ENCODE assay signal across 11 cellular contexts in the genomic region with DNA sequence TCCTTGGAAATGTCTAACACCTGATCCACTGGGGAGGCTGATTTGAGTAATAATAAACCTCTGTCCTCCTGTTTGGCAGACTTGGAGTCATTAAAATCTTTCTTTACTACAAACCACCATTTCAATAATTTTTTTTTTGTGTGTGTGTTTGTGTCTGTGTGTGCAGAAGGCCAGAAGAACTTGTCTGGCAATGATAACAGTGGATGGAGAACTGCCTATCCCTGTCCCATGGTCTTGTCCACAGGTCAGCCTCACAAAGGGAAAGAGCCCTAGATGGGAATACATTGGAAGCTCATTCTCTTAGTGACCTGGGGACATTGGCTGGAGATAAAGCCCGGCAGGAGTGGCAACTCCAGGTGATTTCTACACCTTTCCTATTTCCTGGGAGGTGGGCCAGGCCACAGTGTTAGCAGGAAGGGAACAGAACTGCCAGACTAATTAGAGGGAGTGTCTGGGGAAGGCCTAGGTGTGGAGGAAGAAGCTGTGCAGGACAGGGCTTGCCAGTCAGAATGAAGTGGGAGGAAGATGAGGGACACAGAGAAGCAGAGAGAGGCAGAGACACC. TPM values are rescaled to one million over a fixed set of nuclear protein-coding genes. Genes with fewer than 3 reads are reported as not detected.
DNase-seq lines count a peak whose midpoint lies in the region; ATAC-seq, FAIRE-seq and TF ChIP-seq lines count a peak whose summit lies in the region.
"Not testable (repeated sequence)": the region's sequence is repeated elsewhere in the genome, so short reads cannot be mapped to it uniquely, and the experiment has no call there.
"Had no signal": no experiment of that assay in that cellular context is flagged by ENCODE, and none has a peak within 500 bp of the region (broad histone marks: within the 10 kb centered on the region; RNA-seq: fewer than 3 reads in every experiment).

No MANE protein-coding gene starts in this region.

- not testable (repeated sequence) for TF ChIP-seq CTCF in Caco-2 (IDR thresholded peaks at IDR 0.05; ENCODE audit: insufficient read depth in 1 of 2, low read depth in 1 of 2, low read length in 1 of 2, severe bottlenecking in 1 of 2, unreplicated experiment in 1 of 2); PC-9 (conservative IDR thresholded peaks at IDR 0.05); bronchial epithelial cell (IDR thresholded peaks at IDR 0.05; ENCODE audit: insufficient read depth, low read length, severe bottlenecking); right atrium auricular region (IDR thresholded peaks at IDR 0.05); sigmoid colon (IDR thresholded peaks at IDR 0.05); thoracic aorta (IDR thresholded peaks at IDR 0.05)

- not testable (repeated sequence) for ATAC-seq in thoracic aorta (ENCODE audit: insufficient number of reproducible peaks, low FRiP score, low read depth)

- not testable (repeated sequence) for H3K36me3 Mint-ChIP-seq in Caco-2 (ENCODE audit: insufficient read depth, unreplicated experiment)

- CTCF ChIA-PET in Caco-2 (lab: Charles Lee); PC-9 (lab: Charles Lee): not testable (repeated sequence)

- POLR2A ChIA-PET in Caco-2 (lab: Charles Lee) = not testable (repeated sequence)
- POLR2A ChIA-PET in PC-9 (lab: Charles Lee; ENCODE audit: unreplicated experiment) = interaction anchor here (0.8 kb wide), 1 partner anchor 23 kb away, joined by 3 read pairs; no protein-coding TSS in a partner anchor

- FAIRE-seq in bronchial epithelial cell (lab: Jason Lieb, UNC) = not testable (repeated sequence)

- H4K20me1 ChIP-seq in PC-9 (ENCODE audit: insufficient read depth) = not testable (repeated sequence)

- not testable (repeated sequence) for H3K9me3 ChIP-seq in Caco-2; PC-9 (ENCODE audit: insufficient read depth, low read depth); adipocyte (ENCODE audit: control insufficient read depth, low read length); esophagus (ENCODE audit: control insufficient read depth in 2 of 2, insufficient read depth in 1 of 2, low read depth in 1 of 2, low read length in 1 of 2); right atrium auricular region; sigmoid colon; thoracic aorta

- WGBS in esophagus, 2 donors = 35 to 44% methylated on average over 1 of the region's 1 CpG
- WGBS in sigmoid colon, 2 donors = 20 to 62% methylated on average over 1 of the region's 1 CpG

- H3F3A ChIP-seq in PC-9 (ENCODE audit: insufficient read depth, low read depth) = peaks cover 29% of the 10 kb centered on the region

- not testable (repeated sequence) for BruUV-seq in Caco-2 (replicated peaks; lab: Mats Ljungman, UMichigan); PC-9 (replicated peaks; lab: Mats Ljungman, UMichigan)

- not testable (repeated sequence) for H3K27me3 ChIP-seq in Caco-2 (replicated peaks; ENCODE audit: control insufficient read depth, insufficient read depth, low read length); PC-9 (ENCODE audit: insufficient read depth, low read depth); adipocyte (replicated peaks; ENCODE audit: control insufficient read depth, insufficient read depth, low read length); bronchial epithelial cell (ENCODE audit: control insufficient read depth, insufficient read depth, low read length); esophagus (ENCODE audit: control insufficient read depth in 1 of 2, insufficient read depth in 2 of 2, low read length in 2 of 2); right atrium auricular region; sigmoid colon; thoracic aorta (replicated peaks; ENCODE audit: insufficient read depth)

- TF ChIP-seq POLR2A in sigmoid colon (IDR thresholded peaks at IDR 0.05) = not testable (repeated sequence)

- not testable (repeated sequence) for H3K36me3 ChIP-seq in Caco-2 (ENCODE audit: control insufficient read depth, insufficient read depth, low read length); PC-9 (ENCODE audit: low read depth); adipocyte (ENCODE audit: control insufficient read depth, insufficient read depth, low read length, severe bottlenecking); bronchial epithelial cell (ENCODE audit: control insufficient read depth, insufficient read depth, low read length); esophagus (ENCODE audit: control insufficient read depth in 2 of 2, insufficient read depth in 2 of 2, low read length in 1 of 2); right atrium auricular region; sigmoid colon; thoracic aorta

- TF ChIP-seq EP300 in sigmoid colon (IDR thresholded peaks at IDR 0.05) = not testable (repeated sequence)

- peaks cover 19% of the 10 kb centered on the region for H3K9me3 Mint-ChIP-seq in Caco-2 (ENCODE audit: unreplicated experiment)

- peak overlapping the region; percentile 73 for H3K9ac ChIP-seq in adipocyte (ENCODE audit: low read length)

- intact Hi-C loops in Caco-2 (cut with micrococcal nuclease; ENCODE audit: unreplicated experiment) (loop anchor here (1.0 kb wide), 1 partner anchor 20 kb away; no protein-coding TSS in a partner anchor), PC-9 (cut with micrococcal nuclease; ENCODE audit: unreplicated experiment) (loop anchor here (1.0 to 2.0 kb wide), 2 partner anchors 20 to 23 kb away; no protein-coding TSS in a partner anchor)
- intact Hi-C loops in sigmoid colon (cut with DNase I) = not testable (repeated sequence)

- not testable (repeated sequence) for H3K79me2 ChIP-seq in PC-9 (ENCODE audit: low read depth)

- not testable (repeated sequence) for H3K9me2 ChIP-seq in PC-9 (ENCODE audit: insufficient read depth)

- peak overlapping the region; percentile 66 for H3K4me2 ChIP-seq in PC-9

- not testable (repeated sequence) for H2AFZ ChIP-seq in PC-9

- H3K4me3 Mint-ChIP-seq in Caco-2 (ENCODE audit: unreplicated experiment) = peak overlapping the region; percentile 16

- H3K4me1 ChIP-seq in Caco-2 (peaks cover 23% of the 10 kb centered on the region), PC-9 (replicated peaks; ENCODE audit: insufficient read depth) (peaks cover 47% of the 10 kb centered on the region), adipocyte (ENCODE audit: control insufficient read depth, insufficient read depth, low read length) (peaks cover 27% of the 10 kb centered on the region), sigmoid colon (peaks cover 0 to 31% (median 25%) of the 10 kb centered on the region in 4 donors)
- not testable (repeated sequence) for H3K4me1 ChIP-seq in esophagus (ENCODE audit: control insufficient read depth in 2 of 2, insufficient read depth in 2 of 2, low read length in 1 of 2); right atrium auricular region; thoracic aorta (ENCODE audit: control insufficient read depth in 1 of 2, low read depth in 2 of 2)

- peaks cover 19% of the 10 kb centered on the region for H3K4me1 Mint-ChIP-seq in Caco-2 (ENCODE audit: low read depth, unreplicated experiment)

- H3K27ac ChIP-seq in PC-9 (peak overlapping the region; percentile 96), esophagus (ENCODE audit: low read depth in 2 of 2, low read length in 1 of 2) (peak overlapping the region; percentile 80 to 85), right atrium auricular region (peak overlapping the region; percentile 48 to 69), sigmoid colon (peak overlapping the region; percentile 43 to 71 (median 50)), thoracic aorta (peak overlapping the region; percentile 65 to 88)

- not testable (repeated sequence) for H3K27me3 Mint-ChIP-seq in Caco-2 (ENCODE audit: insufficient read depth, unreplicated experiment)

- peak overlapping the region; percentile 78 for H3K27ac Mint-ChIP-seq in Caco-2 (ENCODE audit: unreplicated experiment)

- H3K4me3 ChIP-seq in Caco-2 (ENCODE audit: low read depth, low read length); PC-9; adipocyte (ENCODE audit: low read length); bronchial epithelial cell (ENCODE audit: low read depth, low read length); esophagus (ENCODE audit: low read depth in 1 of 2, low read length in 2 of 2); right atrium auricular region; sigmoid colon; thoracic aorta: not testable (repeated sequence)

- DNase-seq in Caco-2; adipocyte (ENCODE audit: low read depth); right atrium auricular region (ENCODE audit: low spot score); sigmoid colon; thoracic aorta (ENCODE audit: low spot score): not testable (repeated sequence)
- DNase-seq in PC-9 (peak; percentile 36 to 63), bronchial epithelial cell (ENCODE audit: low read depth) (peak; percentile 58)

RNA-seq across cellular contexts. Expression of gene PSG1, which starts 27.7 kb away (rescaled TPM):
- total RNA-seq in Caco-2 (2022) = 0.37 TPM in 1 of 2 replicates, not detected in the other
- total RNA-seq in PC-9 (2021) = 0.72 TPM in 1 of 2 replicates, not detected in the other
- total RNA-seq in bronchial epithelial cell = not detected in 2 replicates
- not detected for polyA plus RNA-seq in esophagus
- total RNA-seq in right atrium auricular region = not detected
- total RNA-seq in sigmoid colon = not detected
- not detected for polyA plus RNA-seq in sigmoid colon
- not detected for total RNA-seq in thoracic aorta
- total RNA-seq: CD4-positive, alpha-beta T cell; H7; HT-29 had no signal
